Comparison of ENCODE assay signal across 8 cellular contexts in the genomic region with DNA sequence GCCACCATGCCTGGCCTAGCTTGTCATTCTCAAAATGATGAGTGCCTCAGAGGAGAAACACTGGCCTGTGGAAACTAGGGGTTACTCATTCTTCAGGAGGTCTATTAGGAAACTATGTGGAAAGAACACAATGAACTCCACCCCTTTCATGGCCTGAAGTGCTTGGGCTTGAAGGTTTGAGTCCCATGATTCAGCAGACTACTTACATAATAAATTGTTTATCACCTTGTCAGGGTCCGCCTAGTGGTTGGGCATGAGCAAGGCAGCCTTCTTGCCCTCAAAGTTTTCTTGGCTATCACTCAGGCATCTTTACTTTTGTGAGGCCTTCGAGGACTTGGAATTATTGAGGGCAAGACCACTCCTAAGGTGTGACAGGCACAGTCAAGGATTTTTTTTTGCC.
DNase-seq lines count a peak whose midpoint lies in the region; ATAC-seq, FAIRE-seq and TF ChIP-seq lines count a peak whose summit lies in the region.

No MANE protein-coding gene starts in this region.

- DNase-seq in BE2C, result peak; percentile 24
- DNase-seq in HL-60 (ENCODE audit: low read depth in 1 of 2, low spot score in 1 of 2), result peak in 1 of 2 experiments; percentile 2
- DNase-seq in cardiac fibroblast (ENCODE audit: low read depth in 2 of 2), result peak; percentile 5 to 41
- DNase-seq in activated CD4-positive, alpha-beta memory T cell treated with anti-CD3 and anti-CD28 coated beads for 36 hours, result no peak
- DNase-seq in activated CD4-positive, alpha-beta T cell treated with anti-CD3 and anti-CD28 coated beads, Interleukin-2, amount 10 ng/mL, durations not matched to agents 24 days and 14 days, result no peak
- DNase-seq in pons (ENCODE audit: low spot score), result no peak
- no peak for DNase-seq in GM19239 (ENCODE audit: insufficient read length, low spot score)

- CTCF ChIA-PET in activated CD4-positive, alpha-beta memory T cell treated with anti-CD3 and anti-CD28 coated beads for 36 hours (lab: Charles Lee), result no interaction called here

- no peaks in the 10 kb centered on the region for H3K36me3 ChIP-seq in BE2C

- ATAC-seq in GM19455 (IDR thresholded peaks at IDR 0.05; ENCODE audit: unreplicated experiment), result peak; percentile 87

- H3K4me1 Mint-ChIP-seq in activated CD4-positive, alpha-beta memory T cell treated with anti-CD3 and anti-CD28 coated beads for 36 hours (ENCODE audit: low read depth), result no peaks in the 10 kb centered on the region
- no peaks in the 10 kb centered on the region for H3K4me1 Mint-ChIP-seq in activated CD4-positive, alpha-beta T cell treated with anti-CD3 and anti-CD28 coated beads, Interleukin-2, amount 10 ng/mL, durations not matched to agents 24 days and 14 days

- no peaks in the 10 kb centered on the region for H3K27me3 ChIP-seq in BE2C
- no peaks in the 10 kb centered on the region for H3K27me3 ChIP-seq in HL-60 (ENCODE audit: insufficient read depth, poor library complexity, severe bottlenecking)

- H3K27ac Mint-ChIP-seq in activated CD4-positive, alpha-beta memory T cell treated with anti-CD3 and anti-CD28 coated beads for 36 hours, result no peak overlapping the region
- H3K27ac Mint-ChIP-seq in activated CD4-positive, alpha-beta T cell treated with anti-CD3 and anti-CD28 coated beads, Interleukin-2, amount 10 ng/mL, durations not matched to agents 24 days and 14 days, result no peak overlapping the region

- intact Hi-C loops in activated CD4-positive, alpha-beta memory T cell treated with anti-CD3 and anti-CD28 coated beads for 36 hours (cut with micrococcal nuclease), result no loop called here
- intact Hi-C loops in activated CD4-positive, alpha-beta T cell treated with anti-CD3 and anti-CD28 coated beads, Interleukin-2, amount 10 ng/mL, durations not matched to agents 24 days and 14 days (cut with micrococcal nuclease), result no loop called here

- H3K27ac ChIP-seq in HL-60 (replicated peaks), result no peak overlapping the region

- H3K4me3 Mint-ChIP-seq in activated CD4-positive, alpha-beta memory T cell treated with anti-CD3 and anti-CD28 coated beads for 36 hours, result no peak overlapping the region
- no peak overlapping the region for H3K4me3 Mint-ChIP-seq in activated CD4-positive, alpha-beta T cell treated with anti-CD3 and anti-CD28 coated beads, Interleukin-2, amount 10 ng/mL, durations not matched to agents 24 days and 14 days

- no peaks in the 10 kb centered on the region for H3K36me3 Mint-ChIP-seq in activated CD4-positive, alpha-beta memory T cell treated with anti-CD3 and anti-CD28 coated beads for 36 hours
- no peaks in the 10 kb centered on the region for H3K36me3 Mint-ChIP-seq in activated CD4-positive, alpha-beta T cell treated with anti-CD3 and anti-CD28 coated beads, Interleukin-2, amount 10 ng/mL, durations not matched to agents 24 days and 14 days (ENCODE audit: low read depth)

- peak; percentile 54 for TF ChIP-seq CTCF in BE2C (IDR thresholded peaks at IDR 0.05; ENCODE audit: low read depth, low read length)
- TF ChIP-seq CTCF in HL-60 (IDR thresholded peaks at IDR 0.05; ENCODE audit: insufficient read depth, low read length), result peak; percentile 31
- peak; percentile 30 for TF ChIP-seq CTCF in cardiac fibroblast (IDR thresholded peaks at IDR 0.05; ENCODE audit: low read depth, low read length)

- H3K9me3 ChIP-seq in BE2C, result no peaks in the 10 kb centered on the region

- H3K4me3 ChIP-seq in BE2C (ENCODE audit: low read depth, low read length) (no peak overlapping the region), HL-60 (replicated peaks; ENCODE audit: insufficient read depth, low read length) (no peak overlapping the region), cardiac fibroblast (replicated peaks in 1 of 2; ENCODE audit: low read depth in 2 of 2, low read length in 2 of 2) (no peak overlapping the region)

- POLR2A ChIA-PET in activated CD4-positive, alpha-beta memory T cell treated with anti-CD3 and anti-CD28 coated beads for 36 hours (lab: Charles Lee), result no interaction called here

- H3K9me3 Mint-ChIP-seq in activated CD4-positive, alpha-beta memory T cell treated with anti-CD3 and anti-CD28 coated beads for 36 hours, result peaks cover 2% of the 10 kb centered on the region
- no peaks in the 10 kb centered on the region for H3K9me3 Mint-ChIP-seq in activated CD4-positive, alpha-beta T cell treated with anti-CD3 and anti-CD28 coated beads, Interleukin-2, amount 10 ng/mL, durations not matched to agents 24 days and 14 days

- H3K4me1 ChIP-seq in BE2C, result no peaks in the 10 kb centered on the region

- H3K27me3 Mint-ChIP-seq in activated CD4-positive, alpha-beta memory T cell treated with anti-CD3 and anti-CD28 coated beads for 36 hours, result no peaks in the 10 kb centered on the region
- H3K27me3 Mint-ChIP-seq in activated CD4-positive, alpha-beta T cell treated with anti-CD3 and anti-CD28 coated beads, Interleukin-2, amount 10 ng/mL, durations not matched to agents 24 days and 14 days, result no peaks in the 10 kb centered on the region

- FAIRE-seq in GM19239 (lab: Jason Lieb, UNC), result no peak

Comparison
In these comparisons a context has a peak if more than half of its experiments do, and no peak if none do; other contexts are left out.
1. DNase-seq: peak in BE2C (single experiment) and cardiac fibroblast (2 of 2); none in activated CD4-positive, alpha-beta memory T cell treated with anti-CD3 and anti-CD28 coated beads for 36 hours (single experiment), activated CD4-positive, alpha-beta T cell treated with anti-CD3 and anti-CD28 coated beads, Interleukin-2, amount 10 ng/mL, durations not matched to agents 24 days and 14 days (single experiment), pons (single experiment) and GM19239 (single experiment).
2. Peak in every context shown above with its lines, with median percentiles within 50 percentile points of each other: CTCF ChIP-seq.